Comparison of ENCODE assay signal across 1 cellular context in the genomic region with DNA sequence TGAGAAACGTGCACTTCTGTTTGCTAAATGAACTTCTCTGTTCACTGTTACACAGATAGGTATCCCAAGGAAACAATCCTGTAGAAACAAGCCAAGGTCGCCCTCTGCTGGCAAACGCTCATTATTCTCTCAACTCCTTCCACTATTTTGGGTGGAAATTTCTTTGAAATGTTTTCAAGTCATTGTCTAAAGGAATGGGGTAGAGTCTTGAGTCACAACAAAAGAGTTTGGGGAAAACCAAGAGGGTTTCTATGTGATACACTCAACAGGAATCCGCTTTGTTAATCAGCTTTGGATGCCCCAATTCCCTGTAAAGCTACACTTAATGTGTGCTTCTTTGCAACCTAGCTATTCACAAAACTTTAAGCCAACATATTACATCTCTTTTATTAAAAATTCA.
A peak's percentile ranks its signal among the peaks of the same experiment; 100 is the strongest.
TF ChIP-seq lines count a peak whose summit lies in the region.

No MANE protein-coding gene starts in this region.

TF ChIP-seq in K562, 482 proteins besides CTCF, POLR2A, EP300 and RAD21 (continued from another document):
- TF ChIP-seq SMC3 (conservative IDR thresholded peaks at IDR 0.05; ENCODE audit: insufficient read depth, low read depth, low read length): peak; percentile 85
- peak; percentile 12; the same call in 1 of the 2 replicates for TF ChIP-seq KLF16 (IDR thresholded peaks at IDR 0.05)
- peak; percentile 32 for TF ChIP-seq ZFP36 (IDR thresholded peaks at IDR 0.05; ENCODE audit: low read depth, low read length, partially characterized antibody)
- TF ChIP-seq TAF1 (IDR thresholded peaks at IDR 0.05; ENCODE audit: control insufficient read depth, extremely low read depth, insufficient read depth, low read length, severe bottlenecking): no peak
